ENCODE assay signal across 3 cellular contexts in genomic region chr7:29065458-29065857, GRCh38.
"Had no signal": no experiment of that assay in that cellular context is flagged by ENCODE, and none has a peak within 500 bp of the region (broad histone marks: within the 10 kb centered on the region; RNA-seq: fewer than 3 reads in every experiment).

No MANE protein-coding gene starts in this region.

- DNase-seq: GDM1, GF-D8 had no signal

- ATAC-seq: GM12878 had no signal

- H3K4me3 ChIP-seq: GM12878 had no signal
